ENCODE assay signal across 10 cellular contexts in genomic region chr11:280762-281485, GRCh38. TPM values are rescaled to one million over a fixed set of nuclear protein-coding genes. Genes with fewer than 3 reads are reported as not detected.
A peak's percentile ranks its signal among the peaks of the same experiment; 100 is the strongest.
DNase-seq lines count a peak whose midpoint lies in the region; ATAC-seq and TF ChIP-seq lines count a peak whose summit lies in the region.
"Had no signal": no experiment of that assay in that cellular context is flagged by ENCODE, and none has a peak within 500 bp of the region (broad histone marks: within the 10 kb centered on the region; RNA-seq: fewer than 3 reads in every experiment).

No MANE protein-coding gene starts in this region.

- H3K27ac ChIP-seq in WERI-Rb-1 (no peak overlapping the region), sigmoid colon (no peak overlapping the region)
- peak overlapping the region; percentile 39 for H3K27ac ChIP-seq in effector memory CD4-positive, alpha-beta T cell (ENCODE audit: insufficient read depth, low read length, poor library complexity, severe bottlenecking)
- H3K27ac ChIP-seq: parathyroid adenoma had no signal

- peaks cover 2% of the 10 kb centered on the region for H3K9me3 ChIP-seq in WERI-Rb-1 (ENCODE audit: severe bottlenecking)
- no peaks in the 10 kb centered on the region for H3K9me3 ChIP-seq in effector memory CD4-positive, alpha-beta T cell (ENCODE audit: control insufficient read depth, low read length)
- no peaks in the 10 kb centered on the region for H3K9me3 ChIP-seq in sigmoid colon

- no peak for TF ChIP-seq POLR2A in sigmoid colon (IDR thresholded peaks at IDR 0.05)

- TF ChIP-seq EP300 in sigmoid colon (IDR thresholded peaks at IDR 0.05) = no peak

- H3K4me3 ChIP-seq in WERI-Rb-1 (ENCODE audit: low read depth, low read length) (peak overlapping the region; percentile 36), sigmoid colon (peak overlapping the region in 3 of 4 donors; percentile 3 to 32 (median 22))
- peak overlapping the region; percentile 63 for H3K4me3 ChIP-seq in effector memory CD4-positive, alpha-beta T cell (ENCODE audit: insufficient read depth, low read depth, low read length, poor library complexity, severe bottlenecking)

- intact Hi-C loops in sigmoid colon (cut with DNase I) = no loop called here

- peaks cover 46% of the 10 kb centered on the region for H3K4me1 ChIP-seq in effector memory CD4-positive, alpha-beta T cell (ENCODE audit: control insufficient read depth, insufficient read depth, low read length, poor library complexity, severe bottlenecking)
- peaks cover 0 to 31% (median 26%) of the 10 kb centered on the region in 4 donors for H3K4me1 ChIP-seq in sigmoid colon
- H3K4me1 ChIP-seq: parathyroid adenoma had no signal

- ATAC-seq in GM18498 (IDR thresholded peaks at IDR 0.05; ENCODE audit: unreplicated experiment) (no peak), GM18867 (IDR thresholded peaks at IDR 0.05; ENCODE audit: unreplicated experiment) (no peak)

- in situ Hi-C loops in GM13976 (cut with MboI; ENCODE audit: low sequenced_read_pairs, unreplicated experiment) = no loop called here

- no peaks in the 10 kb centered on the region for H3K36me3 ChIP-seq in WERI-Rb-1
- no peaks in the 10 kb centered on the region for H3K36me3 ChIP-seq in effector memory CD4-positive, alpha-beta T cell (ENCODE audit: control insufficient read depth, insufficient read depth, low read length)
- no peaks in the 10 kb centered on the region for H3K36me3 ChIP-seq in sigmoid colon

- peaks cover 33% of the 10 kb centered on the region for H3K27me3 ChIP-seq in WERI-Rb-1 (ENCODE audit: insufficient read depth, low read depth, severe bottlenecking)
- H3K27me3 ChIP-seq in effector memory CD4-positive, alpha-beta T cell (replicated peaks; ENCODE audit: control insufficient read depth, insufficient read depth, low read length, poor library complexity, severe bottlenecking) = no peaks in the 10 kb centered on the region
- peaks cover 46 to 84% (median 69%) of the 10 kb centered on the region in 3 donors for H3K27me3 ChIP-seq in sigmoid colon

- TF ChIP-seq CTCF in GM13976 (IDR thresholded peaks at IDR 0.05; ENCODE audit: borderline replicate concordance, control extremely low read depth, extremely low read depth, insufficient read depth, missing control alignments) = no peak
- no peak for TF ChIP-seq CTCF in WERI-Rb-1 (IDR thresholded peaks at IDR 0.05; ENCODE audit: low read depth, low read length)
- TF ChIP-seq CTCF in sigmoid colon (IDR thresholded peaks at IDR 0.05) = no peak

- DNase-seq in GM13976 (ENCODE audit: low spot score) = peak; percentile 39
- peak; percentile 11 for DNase-seq in WERI-Rb-1
- no peak for DNase-seq in effector memory CD4-positive, alpha-beta T cell
- peak; percentile 56 for DNase-seq in sigmoid colon
- DNase-seq in NCI-H1436 (lab: John Stamatoyannopoulos, UW) = no peak
- no peak for DNase-seq in GDM1 (lab: John Stamatoyannopoulos, UW)
- DNase-seq: NCI-H2081 had no signal

- 9 to 11% methylated on average over 71 of the region's 71 CpGs for WGBS in sigmoid colon, 2 donors

RNA-seq across cellular contexts. Expression of gene NLRP6, which starts 2.7 kb away (rescaled TPM):
- 1 to 10 TPM in 2 of 4 donors, under 1 TPM in 1, not detected in 1; 0.33 to 2.5 (median 1.6) TPM for total RNA-seq in sigmoid colon
- 1 to 10 TPM in 1 of 3 donors, not detected in 2; 3.3 TPM for polyA plus RNA-seq in sigmoid colon

RNA-seq across cellular contexts. Expression of gene PGGHG, which starts 8.0 kb away (rescaled TPM):
- 10 to 100 TPM; 11.4 to 15.3 (median 13.6) TPM for total RNA-seq in sigmoid colon
- polyA plus RNA-seq in sigmoid colon = 10 to 100 TPM in 1 of 3 donors, 1 to 10 TPM in 2; 1.6 to 68.0 (median 3.6) TPM

RNA-seq across cellular contexts. Expression of gene IFITM5, which starts 18.4 kb away (rescaled TPM):
- not detected for total RNA-seq in sigmoid colon
- polyA plus RNA-seq in sigmoid colon = not detected

RNA-seq across cellular contexts. Expression of gene IFITM2, which starts 26.7 kb away (rescaled TPM):
- 100 to 1,000 TPM in 3 of 4 donors, 10 to 100 TPM in 1; 79.8 to 187 (median 141) TPM for total RNA-seq in sigmoid colon
- polyA plus RNA-seq in sigmoid colon = 100 to 1,000 TPM in 2 of 3 donors, 10 to 100 TPM in 1; 73.3 to 461 (median 164) TPM

RNA-seq across cellular contexts. Expression of gene IFITM1, which starts 32.9 kb away (rescaled TPM):
- 10 to 100 TPM; 82.4 to 94.2 (median 92.6) TPM for total RNA-seq in sigmoid colon
- polyA plus RNA-seq in sigmoid colon = 100 to 1,000 TPM in 1 of 3 donors, 10 to 100 TPM in 2; 41.2 to 580 (median 58.9) TPM

Comparison
In these comparisons a context has a peak if more than half of its experiments do, and no peak if none do; other contexts are left out.
1. DNase-seq: peak in GM13976 (single experiment), WERI-Rb-1 (single experiment) and sigmoid colon (single experiment); none in effector memory CD4-positive, alpha-beta T cell (0 of 3), NCI-H1436 (single experiment) and GDM1 (single experiment).
2. Peak in every context shown above with its lines, with median percentiles within 50 percentile points of each other: H3K4me3 ChIP-seq.